Comparison of ENCODE assay signal across 23 cellular contexts in the genomic region with DNA sequence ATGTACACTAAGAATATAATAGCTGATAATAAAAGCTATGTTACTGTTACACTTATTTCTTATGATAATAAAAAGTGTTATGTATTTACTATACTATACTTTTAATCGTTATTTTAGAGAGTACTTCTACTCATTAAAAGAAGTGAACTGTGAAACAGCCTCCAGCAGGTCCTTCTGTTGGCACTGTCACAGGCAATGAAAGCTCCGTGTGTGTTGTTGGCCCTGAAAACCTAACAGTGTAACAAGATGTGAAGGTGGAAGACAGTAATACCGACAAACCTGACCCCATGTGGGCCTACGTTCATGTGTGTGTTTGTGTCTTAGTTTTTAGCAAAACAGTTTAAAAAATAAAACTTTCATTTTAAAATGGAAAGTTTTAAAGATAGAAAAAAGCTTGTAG.
"Had no signal": no experiment of that assay in that cellular context is flagged by ENCODE, and none has a peak within 500 bp of the region (broad histone marks: within the 10 kb centered on the region; RNA-seq: fewer than 3 reads in every experiment).

No MANE protein-coding gene starts in this region.

- H3K27me3 Mint-ChIP-seq: IgD-negative memory B cell had no signal

- DNase-seq: KBM-7; MV-4-11; NCI-H1048; NCI-H1105; NCI-H1417; NCI-H1436 treated with DMSO at 0.1 percent for 48 hours; NCI-H1694; NCI-H187 treated with DMSO at 0.1 percent for 48 hours; NCI-H2029 treated with DMSO at 0.1 percent for 48 hours; NCI-H2171 treated with DMSO at 0.1 percent for 48 hours; NCI-H345; NCI-H446 treated with DMSO at 0.1 percent for 48 hours; NCI-H510A treated with DMSO at 0.1 percent for 48 hours; NCI-H526 treated with DMSO at 0.1 percent for 48 hours; NCI-H748 treated with DMSO at 0.1 percent for 48 hours; NK-92 treated with Interleukin-12 subunit alpha and Interleukin-12 subunit beta, amount 100 ng/mL, for 24 hours; PC-3; SHP77; SK-N-SH had no signal

- H3K9me3 ChIP-seq: SK-N-SH had no signal

- H3K4me3 Mint-ChIP-seq: IgD-negative memory B cell had no signal

- ATAC-seq: Panc1, PC-3 had no signal

- H3K27ac Mint-ChIP-seq: IgD-negative memory B cell had no signal

- H3K9me3 Mint-ChIP-seq: IgD-negative memory B cell had no signal

- H3K36me3 Mint-ChIP-seq: IgD-negative memory B cell had no signal

- H3K27ac ChIP-seq: HL-60, RWPE1 had no signal
